Comparison of ENCODE assay signal across 20 cellular contexts in genomic region chr22:23453277-23453676, GRCh38.
A peak's percentile ranks its signal among the peaks of the same experiment; 100 is the strongest.
DNase-seq lines count a peak whose midpoint lies in the region; ATAC-seq, FAIRE-seq and TF ChIP-seq lines count a peak whose summit lies in the region.
"Had no signal": no experiment of that assay in that cellular context is flagged by ENCODE, and none has a peak within 500 bp of the region (broad histone marks: within the 10 kb centered on the region; RNA-seq: fewer than 3 reads in every experiment).

No MANE protein-coding gene starts in this region.

- no TSS peak for BruUV-seq in HepG2 (replicated peaks; lab: Mats Ljungman, UMichigan)

- 45% methylated on average over 9 of the region's 9 CpGs for WGBS in HepG2 (ENCODE audit: low lambda C conversion rate)
- WGBS in right lobe of liver (ENCODE audit: insufficient coverage, low coverage, low lambda C conversion rate, missing lambda C conversion rate), result 56% methylated on average over 9 of the region's 9 CpGs

- in situ Hi-C loops in HepG2 (cut with HindIII; ENCODE audit: extremely low pct_ligation_motif_present, low pct_unique_long_range_greater_than_20kb), result no loop called here

- H3K4me3 ChIP-seq in HepG2 (replicated peaks in 1 of 3; ENCODE audit: insufficient read depth in 1 of 3, low read depth in 2 of 3, low read length in 3 of 3) (no peak overlapping the region), right lobe of liver (no peak overlapping the region)
- H3K4me3 ChIP-seq in naive thymus-derived CD4-positive, alpha-beta T cell (ENCODE audit: low read length), result no peak overlapping the region
- H3K4me3 ChIP-seq: A549 had no signal

- no peak for TF ChIP-seq CTCF in HepG2 (CRISPR knock-in tag; IDR thresholded peaks at IDR 0.05)
- TF ChIP-seq CTCF in right lobe of liver (IDR thresholded peaks at IDR 0.05), result no peak
- TF ChIP-seq CTCF in nephron progenitor cell (IDR thresholded peaks at IDR 0.05), result no peak
- TF ChIP-seq CTCF in type B pancreatic cell (conservative IDR thresholded peaks at IDR 0.05), result no peak

- H3K4me1 ChIP-seq in HepG2 (ENCODE audit: insufficient read depth, low read length) (peaks cover 28% of the 10 kb centered on the region), right lobe of liver (no peaks in the 10 kb centered on the region)
- no peaks in the 10 kb centered on the region for H3K4me1 ChIP-seq in naive thymus-derived CD4-positive, alpha-beta T cell (ENCODE audit: control insufficient read depth in 2 of 2, insufficient read depth in 2 of 2, low read length in 2 of 2)
- H3K4me1 ChIP-seq: A549, Caco-2 had no signal

- TF ChIP-seq POLR2A in HepG2 (IDR thresholded peaks at IDR 0.05; ENCODE audit: insufficient read depth in 1 of 2, low read depth in 2 of 2, low read length in 2 of 2) (no peak), right lobe of liver (IDR thresholded peaks at IDR 0.05) (no peak)

- TF ChIP-seq EP300 in HepG2 (IDR thresholded peaks at IDR 0.05; ENCODE audit: low read depth in 2 of 2, low read length in 2 of 2) (no peak), HepG2 (CRISPR knock-in tag; IDR thresholded peaks at IDR 0.05; ENCODE audit: borderline replicate concordance) (no peak)

- H3K4me1 Mint-ChIP-seq in nephron progenitor cell, result peaks cover 56% of the 10 kb centered on the region
- H3K4me1 Mint-ChIP-seq in type B pancreatic cell (ENCODE audit: unreplicated experiment), result peaks cover 28% of the 10 kb centered on the region
- peaks cover 0 to 24% (median 7%) of the 10 kb centered on the region in 7 donors for H3K4me1 Mint-ChIP-seq in naive thymus-derived CD4-positive, alpha-beta T cell

- H3K4me3 Mint-ChIP-seq in nephron progenitor cell, result no peak overlapping the region
- H3K4me3 Mint-ChIP-seq in type B pancreatic cell, result no peak overlapping the region
- peak overlapping the region in 1 of 10 donors; percentile 25 for H3K4me3 Mint-ChIP-seq in naive thymus-derived CD4-positive, alpha-beta T cell
- H3K4me3 Mint-ChIP-seq: CD4-positive, alpha-beta T cell; HFFc6 had no signal

- no peaks in the 10 kb centered on the region for H4K20me1 ChIP-seq in HepG2 (ENCODE audit: insufficient read depth, low read length)

- no peak overlapping the region for H3K9ac ChIP-seq in HepG2 (ENCODE audit: insufficient read depth, low read depth, low read length)

- H3K36me3 ChIP-seq in HepG2 (replicated peaks in 1 of 2; ENCODE audit: control insufficient read depth in 1 of 2, insufficient read depth in 2 of 2, low read length in 2 of 2) (no peaks in the 10 kb centered on the region), right lobe of liver (no peaks in the 10 kb centered on the region)
- no peaks in the 10 kb centered on the region for H3K36me3 ChIP-seq in naive thymus-derived CD4-positive, alpha-beta T cell (ENCODE audit: control insufficient read depth in 2 of 3, insufficient read depth in 3 of 3, low read length in 3 of 3)

- no peak overlapping the region for H2AFZ ChIP-seq in HepG2 (ENCODE audit: low read length)

- H3K27ac Mint-ChIP-seq in nephron progenitor cell (peak overlapping the region; percentile 39), type B pancreatic cell (peak overlapping the region; percentile 45)
- H3K27ac Mint-ChIP-seq in naive thymus-derived CD4-positive, alpha-beta T cell, result no peak overlapping the region
- H3K27ac Mint-ChIP-seq: CD4-positive, alpha-beta T cell; HFFc6 had no signal

- H3K27me3 ChIP-seq in HepG2 (ENCODE audit: control insufficient read depth in 1 of 2, insufficient read depth in 2 of 2, low read length in 2 of 2), result peaks cover 0 to 27% of the 10 kb centered on the region in 2 experiments; a peak in 4 of 5 replicates
- no peaks in the 10 kb centered on the region for H3K27me3 ChIP-seq in right lobe of liver
- no peaks in the 10 kb centered on the region for H3K27me3 ChIP-seq in naive thymus-derived CD4-positive, alpha-beta T cell (ENCODE audit: control insufficient read depth in 2 of 2, insufficient read depth in 2 of 2, low read length in 2 of 2)

- peaks cover 11% of the 10 kb centered on the region for H3K36me3 Mint-ChIP-seq in nephron progenitor cell (ENCODE audit: low read depth)
- no peaks in the 10 kb centered on the region for H3K36me3 Mint-ChIP-seq in type B pancreatic cell
- no peaks in the 10 kb centered on the region for H3K36me3 Mint-ChIP-seq in naive thymus-derived CD4-positive, alpha-beta T cell

- ATAC-seq in HepG2, result no peak
- no peak for ATAC-seq in right lobe of liver
- no peak for ATAC-seq in naive thymus-derived CD4-positive, alpha-beta T cell
- no peak for ATAC-seq in HG02623 (IDR thresholded peaks at IDR 0.05; ENCODE audit: unreplicated experiment)
- ATAC-seq: A549, HCT116 had no signal

- H3K27ac ChIP-seq in HepG2 (ENCODE audit: extremely low read length, insufficient read depth, low read length) (no peak overlapping the region), right lobe of liver (no peak overlapping the region)
- no peak overlapping the region for H3K27ac ChIP-seq in naive thymus-derived CD4-positive, alpha-beta T cell (ENCODE audit: low read depth, low read length)
- H3K27ac ChIP-seq: 22Rv1, A549, C4-2B had no signal

- H3K27me3 Mint-ChIP-seq in nephron progenitor cell (ENCODE audit: low read depth, poor library complexity), result no peaks in the 10 kb centered on the region
- H3K27me3 Mint-ChIP-seq in type B pancreatic cell, result peaks cover 7% of the 10 kb centered on the region
- H3K27me3 Mint-ChIP-seq in naive thymus-derived CD4-positive, alpha-beta T cell, result peaks cover 24 to 36% (median 25%) of the 10 kb centered on the region in 5 donors

- no peak overlapping the region for H3K4me2 ChIP-seq in HepG2 (ENCODE audit: low read depth, low read length)
- H3K4me2 ChIP-seq: A549 had no signal

- POLR2A ChIA-PET in HepG2 (lab: Yijun Ruan, JAX), result no interaction called here
- POLR2A ChIA-PET in naive thymus-derived CD4-positive, alpha-beta T cell (lab: Charles Lee), result no interaction called here

- H3K9me3 Mint-ChIP-seq in nephron progenitor cell (no peaks in the 10 kb centered on the region), type B pancreatic cell (no peaks in the 10 kb centered on the region)
- no peaks in the 10 kb centered on the region for H3K9me3 Mint-ChIP-seq in naive thymus-derived CD4-positive, alpha-beta T cell
- H3K9me3 Mint-ChIP-seq: CD4-positive, alpha-beta T cell; HFFc6 had no signal

- no peaks in the 10 kb centered on the region for H3K79me2 ChIP-seq in HepG2 (ENCODE audit: insufficient read depth, low read length)

- CTCF ChIA-PET in HepG2 (lab: Yijun Ruan, JAX; ENCODE audit: low intra/inter-chr PET ratio, low total read pairs), result no interaction called here
- CTCF ChIA-PET in naive thymus-derived CD4-positive, alpha-beta T cell (lab: Charles Lee), result no interaction called here

- TF ChIP-seq RAD21 in HepG2 (CRISPR knock-in tag; IDR thresholded peaks at IDR 0.05), result no peak

- FAIRE-seq in HepG2 (lab: Jason Lieb, UNC), result no peak
- FAIRE-seq: A549 had no signal

- no peaks in the 10 kb centered on the region for H3K9me3 ChIP-seq in HepG2 (ENCODE audit: low read length)
- no peaks in the 10 kb centered on the region for H3K9me3 ChIP-seq in right lobe of liver
- H3K9me3 ChIP-seq in naive thymus-derived CD4-positive, alpha-beta T cell (ENCODE audit: control insufficient read depth in 2 of 3, low read length in 3 of 3), result no peaks in the 10 kb centered on the region
- H3K9me3 ChIP-seq: A549, Caco-2 had no signal

- intact Hi-C loops in HepG2 (cut with micrococcal nuclease; ENCODE audit: unreplicated experiment) (no loop called here), right lobe of liver (cut with DNase I) (no loop called here), head of caudate nucleus (cut with DNase I) (no loop called here)
- intact Hi-C loops in naive thymus-derived CD4-positive, alpha-beta T cell (cut with micrococcal nuclease), result no loop called here

- DNase-seq in HepG2 (ENCODE audit: low spot score) (no peak), right lobe of liver (no peak), nephron progenitor cell (no peak), type B pancreatic cell (ENCODE audit: extremely low spot score, unreplicated experiment) (no peak), head of caudate nucleus (no peak)
- DNase-seq in naive thymus-derived CD4-positive, alpha-beta T cell, result no peak
- DNase-seq: AML-193; Caco-2; CD4-positive, alpha-beta T cell; DMS153; DMS79; GF-D8; GOT3; H7; HFFc6 had no signal

TF ChIP-seq in HepG2, 621 proteins besides CTCF, POLR2A, EP300 and RAD21:
- TF ChIP-seq ZNF205 (CRISPR knock-in tag; IDR thresholded peaks at IDR 0.05) (no peak), ZNF816 (CRISPR knock-in tag; IDR thresholded peaks at IDR 0.05; ENCODE audit: borderline replicate concordance) (no peak), KAT2B (IDR thresholded peaks at IDR 0.05; ENCODE audit: borderline replicate concordance, low read depth, low read length) (peak; percentile 83), LCORL (IDR thresholded peaks at IDR 0.05) (no peak), LCORL (CRISPR knock-in tag; IDR thresholded peaks at IDR 0.05) (no peak), GZF1 (CRISPR knock-in tag; IDR thresholded peaks at IDR 0.05) (no peak), KDM5A (IDR thresholded peaks at IDR 0.05; ENCODE audit: borderline replicate concordance, low read length) (no peak), ZFP36L1 (CRISPR knock-in tag; IDR thresholded peaks at IDR 0.05) (no peak), HMGA1 (CRISPR knock-in tag; conservative IDR thresholded peaks at IDR 0.05) (no peak)

Comparison
In these comparisons a context has a peak if more than half of its experiments do, and no peak if none do; other contexts are left out.
1. H3K27ac Mint-ChIP-seq: peak in nephron progenitor cell (single experiment) and type B pancreatic cell (single experiment); none in naive thymus-derived CD4-positive, alpha-beta T cell (0 of 9).